ENCODE assay signal across 32 cellular contexts in the genomic region with DNA sequence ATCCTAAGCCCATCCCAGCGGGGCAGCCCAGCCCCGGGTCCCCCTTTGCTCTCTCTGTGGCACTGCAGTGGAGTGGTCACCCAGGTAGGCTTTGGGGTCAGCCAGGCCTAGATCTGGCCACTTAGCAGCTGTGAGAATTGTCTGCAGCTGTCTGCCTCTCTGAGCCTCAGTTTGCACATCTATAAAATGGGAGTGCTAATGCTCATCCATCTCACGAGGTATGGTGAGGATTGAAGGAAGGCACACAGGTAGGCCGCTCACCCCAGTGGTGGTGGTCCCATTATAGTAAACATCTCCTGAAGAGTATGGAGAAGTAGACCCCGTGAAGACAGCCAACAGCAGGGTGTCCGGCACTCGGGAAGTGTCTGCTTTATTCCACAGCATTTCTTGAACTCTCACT. TPM values are rescaled to one million over a fixed set of nuclear protein-coding genes. Genes with fewer than 3 reads are reported as not detected.
"Had no signal": no experiment of that assay in that cellular context is flagged by ENCODE, and none has a peak within 500 bp of the region (broad histone marks: within the 10 kb centered on the region; RNA-seq: fewer than 3 reads in every experiment).

No MANE protein-coding gene starts in this region.

- H3K4me1 ChIP-seq: colonic mucosa, gastrocnemius medialis, heart right ventricle, left lung, lower lobe of right lung had no signal

- DNase-seq: colonic mucosa; cortex of kidney; effector CD8-positive, alpha-beta T cell; effector memory CD8-positive, alpha-beta T cell; endodermal cell; erythroblast; esophagus squamous epithelium; foreskin fibroblast; foreskin melanocyte; gastrocnemius medialis; glutamatergic neuron; head of caudate nucleus; heart right ventricle; hippocampal formation; left cardiac atrium; left lung; left ventricle myocardium superior; lower lobe of right lung; mesenchymal stem cell; mucosa of descending colon; naive B cell had no signal

- H3K36me3 ChIP-seq: colonic mucosa, esophagus squamous epithelium, gastrocnemius medialis, heart right ventricle, left lung, lower lobe of right lung had no signal

- H3K9me3 Mint-ChIP-seq: dendritic cell treated with granulocyte-macrophage colony-stimulating factor and Interleukin-4, amounts not matched to agents 40 ng/mL and 50 ng/mL, for 4 days; effector memory CD8-positive, alpha-beta T cell; endodermal cell; mesothelial cell of epicardium had no signal

- H3K36me3 Mint-ChIP-seq: mesothelial cell of epicardium, naive B cell had no signal

- H3K4me1 Mint-ChIP-seq: mesothelial cell of epicardium, naive B cell had no signal

- H3K9me3 ChIP-seq: colonic mucosa, esophagus squamous epithelium, gastrocnemius medialis, heart right ventricle, left lung, lower lobe of right lung, mucosa of descending colon had no signal

- H3K27ac Mint-ChIP-seq: dendritic cell treated with granulocyte-macrophage colony-stimulating factor and Interleukin-4, amounts not matched to agents 40 ng/mL and 50 ng/mL, for 4 days; effector memory CD8-positive, alpha-beta T cell; endodermal cell; mesothelial cell of epicardium; naive B cell had no signal

- H3K4me3 ChIP-seq: colonic mucosa, esophagus squamous epithelium, gastrocnemius medialis, heart right ventricle, left lung, lower lobe of right lung, mucosa of descending colon had no signal

- H3K27ac ChIP-seq: colonic mucosa, epithelial cell of prostate, esophagus squamous epithelium, gastrocnemius medialis, heart right ventricle, left lung, lower lobe of right lung had no signal

- H3K27me3 ChIP-seq: colonic mucosa had no signal

- H3K4me3 Mint-ChIP-seq: dendritic cell treated with granulocyte-macrophage colony-stimulating factor and Interleukin-4, amounts not matched to agents 40 ng/mL and 50 ng/mL, for 4 days; effector memory CD8-positive, alpha-beta T cell; endodermal cell; mesothelial cell of epicardium had no signal

- ATAC-seq: effector memory CD8-positive, alpha-beta T cell; esophagus mucosa; gastrocnemius medialis; left cardiac atrium; left lung; left ventricle myocardium superior; lower lobe of right lung; mucosa of descending colon had no signal

RNA-seq across cellular contexts. Expression of gene FOXN4, which starts 9.2 kb away (rescaled TPM):
- total RNA-seq: colonic mucosa, dermis microvascular lymphatic vessel endothelial cell, esophagus mucosa, esophagus squamous epithelium, gastrocnemius medialis, glomerular endothelial cell, kidney epithelial cell, left cardiac atrium, left lung, left ventricle myocardium superior, lower lobe of right lung, lung microvascular endothelial cell, mesenteric fat pad, mesothelial cell of epicardium, myocyte had no signal
- polyA plus RNA-seq: heart right ventricle, keratinocyte had no signal

RNA-seq across cellular contexts. Expression of gene MYO1H, which starts 47.9 kb away (rescaled TPM):
- total RNA-seq: dermis microvascular lymphatic vessel endothelial cell, endodermal cell, gastrocnemius medialis, glomerular endothelial cell, kidney epithelial cell, lung microvascular endothelial cell, mesothelial cell of epicardium, myocyte had no signal
- polyA plus RNA-seq: keratinocyte had no signal
